Comparison of ENCODE assay signal across 12 cellular contexts in genomic region chr12:132505105-132505851, GRCh38. TPM values are rescaled to one million over a fixed set of nuclear protein-coding genes. Genes with fewer than 3 reads are reported as not detected.
DNase-seq lines count a peak whose midpoint lies in the region; FAIRE-seq and TF ChIP-seq lines count a peak whose summit lies in the region.
"Had no signal": no experiment of that assay in that cellular context is flagged by ENCODE, and none has a peak within 500 bp of the region (broad histone marks: within the 10 kb centered on the region; RNA-seq: fewer than 3 reads in every experiment).

No MANE protein-coding gene starts in this region.

- H2BK15ac ChIP-seq in H1 (ENCODE audit: low read length), result no peak overlapping the region

- H3K23me2 ChIP-seq in H1 (ENCODE audit: low read depth, low read length), result no peaks in the 10 kb centered on the region

- H3K4me1 ChIP-seq in H1 (replicated peaks in 1 of 4; ENCODE audit: control insufficient read depth in 3 of 4, insufficient read depth in 4 of 4, low read length in 3 of 4), result peaks cover 0 to 39% (median 14%) of the 10 kb centered on the region in 4 experiments; a peak in 6 of 7 replicates

- H3K79me1 ChIP-seq in H1 (ENCODE audit: low read depth, low read length), result peaks cover 29% of the 10 kb centered on the region

- no peak for DNase-seq in RWPE1 (ENCODE audit: low spot score)
- no peak for DNase-seq in H1 (ENCODE audit: low read depth in 1 of 2, low spot score in 2 of 2)
- no peak for DNase-seq in nephron progenitor cell
- DNase-seq in DMS79 (lab: John Stamatoyannopoulos, UW), result no peak
- DNase-seq in inferior parietal cortex (ENCODE audit: extremely low spot score), result no peak
- DNase-seq in stimulated activated naive CD4-positive, alpha-beta T cell treated with Interleukin-2 at 50 U/mL for 16 hours (lab: John Stamatoyannopoulos, UW), result no peak
- no peak for DNase-seq in Calu3
- DNase-seq: activated CD4-positive, alpha-beta T cell treated with anti-CD3 and anti-CD28 coated beads for 4 hours; activated naive CD4-positive, alpha-beta T cell treated with anti-CD3 and anti-CD28 coated beads, Interleukin-2, amount 50 U/mL, for 16 hours; NCI-H226 had no signal

- H3K4me1 Mint-ChIP-seq in nephron progenitor cell, result peaks cover 56% of the 10 kb centered on the region
- peaks cover 15% of the 10 kb centered on the region for H3K4me1 Mint-ChIP-seq in Calu3 (ENCODE audit: low read depth, unreplicated experiment)

- intact Hi-C loops in Calu3 (cut with micrococcal nuclease; ENCODE audit: unreplicated experiment), result no loop called here

- no peak overlapping the region for H3K4ac ChIP-seq in H1 (replicated peaks; ENCODE audit: insufficient read length, low read depth, low read length)

- peaks cover 0 to 42% of the 10 kb centered on the region in 2 experiments; a peak in 1 of 4 replicates for H3K79me2 ChIP-seq in H1 (ENCODE audit: control insufficient read depth in 1 of 2, insufficient read depth in 2 of 2, low read length in 2 of 2)

- H3K9me3 Mint-ChIP-seq in nephron progenitor cell (no peaks in the 10 kb centered on the region), Calu3 (ENCODE audit: low read depth, unreplicated experiment) (no peaks in the 10 kb centered on the region)
- H3K9me3 Mint-ChIP-seq: neural crest cell had no signal

- H3K4me2 ChIP-seq in H1 (ENCODE audit: insufficient read depth in 1 of 2, low read depth in 2 of 2, low read length in 2 of 2), result no peak overlapping the region

- H4K91ac ChIP-seq in H1 (replicated peaks; ENCODE audit: insufficient read length, low read length), result no peak overlapping the region

- H3K14ac ChIP-seq in H1 (ENCODE audit: insufficient read length), result no peak overlapping the region

- no peak overlapping the region for H3K56ac ChIP-seq in H1 (replicated peaks; ENCODE audit: insufficient read length, low read depth, low read length)

- TF ChIP-seq CTCF in C4-2B (conservative IDR thresholded peaks at IDR 0.05), result no peak
- no peak for TF ChIP-seq CTCF in RWPE1 (conservative IDR thresholded peaks at IDR 0.05; ENCODE audit: low read depth)
- TF ChIP-seq CTCF in H1 (IDR thresholded peaks at IDR 0.05; ENCODE audit: control extremely low read depth in 1 of 3, insufficient read depth in 1 of 3, low read depth in 1 of 3, low read length in 3 of 3), result no peak
- no peak for TF ChIP-seq CTCF in nephron progenitor cell (IDR thresholded peaks at IDR 0.05)
- no peak for TF ChIP-seq CTCF in Calu3 (IDR thresholded peaks at IDR 0.05; ENCODE audit: unreplicated experiment)

- H3K36me3 Mint-ChIP-seq in nephron progenitor cell (ENCODE audit: low read depth) (no peaks in the 10 kb centered on the region), Calu3 (ENCODE audit: insufficient read depth, unreplicated experiment) (peaks cover 16% of the 10 kb centered on the region)

- H2AFZ ChIP-seq in H1 (ENCODE audit: low read length), result no peak overlapping the region

- POLR2A ChIA-PET in RWPE1 (lab: Yijun Ruan, JAX; ENCODE audit: low non-redundant PET), result no interaction called here
- POLR2A ChIA-PET in H1 (lab: Charles Lee; ENCODE audit: partially characterized antibody), result interaction anchor here (1.8 kb wide), 1 partner anchor 13 kb away, joined by 3 read pairs; no protein-coding TSS in a partner anchor

- no peak overlapping the region for H2AK5ac ChIP-seq in H1 (ENCODE audit: low read depth, low read length)

- peak overlapping the region; percentile 44; the same call in 1 of the 2 replicates for H2BK5ac ChIP-seq in H1 (ENCODE audit: low read depth, low read length)

- no peak overlapping the region for H2BK20ac ChIP-seq in H1 (ENCODE audit: low read length)

- peak overlapping the region; percentile 62; the same call in 1 of the 2 replicates for H4K8ac ChIP-seq in H1 (ENCODE audit: extremely low read depth, insufficient read depth, low read length)

- H3K4me3 ChIP-seq in H1 (ENCODE audit: extremely low read depth in 1 of 4, insufficient read depth in 2 of 4, low read depth in 3 of 4, low read length in 4 of 4), result no peak overlapping the region

- no peak for FAIRE-seq in H1 (lab: Jason Lieb, UNC)

- H3K36me3 ChIP-seq in H1 (ENCODE audit: control insufficient read depth in 2 of 4, insufficient read depth in 4 of 4, low read length in 3 of 4), result peaks cover 0 to 10% (median 0%) of the 10 kb centered on the region in 4 experiments; a peak in 1 of 8 replicates

- 89% methylated on average over 23 of the region's 27 CpGs; no CpG with 5 or more reads in 1 of the 2 experiments for WGBS in H1 (ENCODE audit: extremely low coverage in 1 of 2, insufficient coverage in 1 of 2, insufficient read length in 1 of 2, insufficient replicate concordance in 2 of 2, low coverage in 1 of 2, low lambda C conversion rate in 2 of 2, missing lambda C conversion rate in 1 of 2), 2 experiments

- TF ChIP-seq EP300 in H1 (IDR thresholded peaks at IDR 0.05; ENCODE audit: borderline replicate concordance in 1 of 2, low read depth in 2 of 2, low read length in 2 of 2), result no peak

- H3K4me3 Mint-ChIP-seq in nephron progenitor cell (no peak overlapping the region), Calu3 (ENCODE audit: low read depth, unreplicated experiment) (no peak overlapping the region)
- H3K4me3 Mint-ChIP-seq: neural crest cell had no signal

- CTCF ChIA-PET in RWPE1 (lab: Yijun Ruan, JAX), result interaction anchor here (0.5 to 1.4 kb wide), 5 partner anchors 10 to 56 kb away, joined by 3 to 6 read pairs (median 5); no protein-coding TSS in a partner anchor
- CTCF ChIA-PET in H1 (lab: Charles Lee; ENCODE audit: partially characterized antibody), result interaction anchor here (0.6 to 4.8 kb wide), 16 partner anchors 9 to 230 kb away, joined by 3 to 26 read pairs (median 4); no protein-coding TSS in a partner anchor
- CTCF ChIA-PET in Calu3 (lab: Charles Lee), result interaction anchor here (0.5 to 1.3 kb wide), 2 partner anchors 18 to 228 kb away, joined by 3 read pairs; no protein-coding TSS in a partner anchor

- H3K27ac ChIP-seq in C4-2B (peak overlapping the region; percentile 92), RWPE1 (peak overlapping the region; percentile 83), H1 (ENCODE audit: low read depth, low read length) (no peak overlapping the region)

- no peaks in the 10 kb centered on the region; a peak in 1 of 7 replicates for H3K27me3 ChIP-seq in H1 (replicated peaks in 1 of 4; ENCODE audit: control insufficient read depth in 3 of 4, extremely low read depth in 1 of 4, insufficient read depth in 3 of 4, low read length in 3 of 4)

- peaks cover 55 to 59% of the 10 kb centered on the region in 2 experiments for H4K20me1 ChIP-seq in H1 (replicated peaks in 1 of 2; ENCODE audit: control insufficient read depth in 1 of 2, insufficient read depth in 2 of 2, low read length in 2 of 2)

- TF ChIP-seq POLR2A in H1 (IDR thresholded peaks at IDR 0.05; ENCODE audit: control extremely low read depth in 1 of 2, low read depth in 2 of 2, low read length in 2 of 2), result no peak

- no peaks in the 10 kb centered on the region for H3K27me3 Mint-ChIP-seq in nephron progenitor cell (ENCODE audit: low read depth, poor library complexity)
- H3K27me3 Mint-ChIP-seq in Calu3 (ENCODE audit: unreplicated experiment), result no peaks in the 10 kb centered on the region

- no peak overlapping the region for H2BK12ac ChIP-seq in H1 (ENCODE audit: low read depth, low read length)

- H3K23ac ChIP-seq in H1 (ENCODE audit: insufficient read length), result no peak overlapping the region

- H3K27ac Mint-ChIP-seq in nephron progenitor cell, result peak overlapping the region; percentile 78
- H3K27ac Mint-ChIP-seq in Calu3 (ENCODE audit: unreplicated experiment), result no peak overlapping the region

- H3K9ac ChIP-seq in H1 (replicated peaks in 1 of 4; ENCODE audit: extremely low read depth in 1 of 4, low read depth in 3 of 4, low read length in 3 of 4), result no peak overlapping the region

- no TSS peak for BruUV-seq in Calu3 (replicated peaks; lab: Mats Ljungman, UMichigan)

- H3K9me3 ChIP-seq in H1 (ENCODE audit: insufficient read depth in 2 of 2, low read depth in 1 of 2, low read length in 1 of 2), result no peaks in the 10 kb centered on the region

- no peak overlapping the region for H3K18ac ChIP-seq in H1 (ENCODE audit: extremely low read depth, low read length)

- peak in 1 of 2 experiments; percentile 24; a peak in 2 of 4 replicates for TF ChIP-seq RAD21 in H1 (IDR thresholded peaks at IDR 0.05 in 1 of 2, conservative IDR thresholded peaks at IDR 0.05 in 1 of 2; ENCODE audit: low read depth in 2 of 2, low read length in 2 of 2)

- no peak overlapping the region for H4K5ac ChIP-seq in H1 (ENCODE audit: insufficient read length, low read depth, low read length)

- no peak overlapping the region for H2BK120ac ChIP-seq in H1 (replicated peaks; ENCODE audit: low read depth, low read length)

RNA-seq across cellular contexts. Expression of gene FBRSL1, which starts 15.3 kb away (rescaled TPM):
- 109 and 123 TPM in 2 replicates for total RNA-seq in H1 (2021; fragmentation: NEBNext Ultra II Directional; extraction: Animal tissue kit (Norgen Biotek cat#: 25700))
- 18.4 and 78.9 TPM in 2 replicates for polyA plus RNA-seq in H1 (2011; rRNA removed)
- 13.8 TPM for polyA plus RNA-seq in H1 (2011; cell fraction: cytosol; rRNA removed)
- 51.7 TPM for polyA plus RNA-seq in H1 (2011; cell fraction: nucleus; rRNA removed)
- 70.6 to 100 TPM (median 74.4 TPM) in 4 replicates for polyA plus RNA-seq in H1 (2012, experiment 1 of 2)
- polyA plus RNA-seq in H1 (2012, experiment 2 of 2), result 111 TPM
- 79.0 TPM for polyA plus RNA-seq in H1 (2013, experiment 1 of 2)
- polyA plus RNA-seq in H1 (2013, experiment 2 of 2), result 73.0 TPM
- polyA minus RNA-seq in H1 (2011; rRNA and poly(A)+ RNA removed), result 1.7 and 39.3 TPM in 2 replicates
- polyA minus RNA-seq in H1 (2011; cell fraction: cytosol; rRNA and poly(A)+ RNA removed), result 52.3 TPM
- polyA minus RNA-seq in H1 (2011; cell fraction: nucleus; rRNA and poly(A)+ RNA removed), result 28.5 TPM
- total RNA-seq in Calu3 (2022), result 118 and 119 TPM in 2 replicates
